ENCODE assay signal across 9 cellular contexts in genomic region chr7:151061241-151062110, GRCh38. TPM values are rescaled to one million over a fixed set of nuclear protein-coding genes. Genes with fewer than 3 reads are reported as not detected.
DNase-seq lines count a peak whose midpoint lies in the region; ATAC-seq and TF ChIP-seq lines count a peak whose summit lies in the region.
"Had no signal": no experiment of that assay in that cellular context is flagged by ENCODE, and none has a peak within 500 bp of the region (broad histone marks: within the 10 kb centered on the region; RNA-seq: fewer than 3 reads in every experiment).

No MANE protein-coding gene starts in this region.

- peaks cover 0 to 31% (median 27%) of the 10 kb centered on the region in 9 donors for H3K36me3 ChIP-seq in heart left ventricle
- H3K36me3 ChIP-seq in kidney epithelial cell (ENCODE audit: control insufficient read depth, insufficient read depth, low read length): peaks cover 2% of the 10 kb centered on the region

- POLR2A ChIA-PET in activated naive CD8-positive, alpha-beta T cell treated with anti-CD3 and anti-CD28 coated beads, Interleukin-2, amount 10 ng/mL, durations not matched to agents 7 days and 5 days (lab: Charles Lee): interaction anchor here (1.1 to 4.1 kb wide), 3 partner anchors 16 to 166 kb away, joined by 3 to 32 read pairs (median 7); partner anchors contain the start of genes FASTK and TMUB1

- intact Hi-C loops in heart left ventricle (cut with DNase I) (loop anchor here in 2 of 10 donors (2.0 to 10.0 kb wide), 2 partner anchors 19 to 53 kb away; partner anchors contain the start of gene FASTK (in 1 of the 2)), Right ventricle myocardium superior (cut with DNase I) (no loop called here)

- no peak for DNase-seq in heart left ventricle
- no peak for DNase-seq in Right ventricle myocardium superior
- DNase-seq in activated naive CD8-positive, alpha-beta T cell treated with anti-CD3 and anti-CD28 coated beads, Interleukin-2, amount 10 ng/mL, durations not matched to agents 7 days and 5 days: no peak
- DNase-seq in kidney epithelial cell (ENCODE audit: low read depth): no peak
- no peak for DNase-seq in type B pancreatic cell (ENCODE audit: extremely low spot score, unreplicated experiment)
- no peak for DNase-seq in putamen (ENCODE audit: low spot score)
- no peak for DNase-seq in germinal center (ENCODE audit: low spot score)
- DNase-seq in HPDE6-E6E7 (ENCODE audit: extremely low spot score): no peak
- DNase-seq: GF-D8 had no signal

- ATAC-seq in heart left ventricle: no peak
- ATAC-seq in Right ventricle myocardium superior (ENCODE audit: poor library complexity): no peak
- no peak for ATAC-seq in activated naive CD8-positive, alpha-beta T cell treated with anti-CD3 and anti-CD28 coated beads, Interleukin-2, amount 10 ng/mL, durations not matched to agents 7 days and 5 days (ENCODE audit: low read depth)

- H3K4me3 Mint-ChIP-seq in activated naive CD8-positive, alpha-beta T cell treated with anti-CD3 and anti-CD28 coated beads, Interleukin-2, amount 10 ng/mL, durations not matched to agents 7 days and 5 days: peak overlapping the region; percentile 98
- peak overlapping the region; percentile 98 for H3K4me3 Mint-ChIP-seq in type B pancreatic cell

- H3K9me3 Mint-ChIP-seq in activated naive CD8-positive, alpha-beta T cell treated with anti-CD3 and anti-CD28 coated beads, Interleukin-2, amount 10 ng/mL, durations not matched to agents 7 days and 5 days: no peaks in the 10 kb centered on the region
- H3K9me3 Mint-ChIP-seq in type B pancreatic cell: no peaks in the 10 kb centered on the region

- H3K27me3 ChIP-seq in heart left ventricle (no peaks in the 10 kb centered on the region), kidney epithelial cell (ENCODE audit: control insufficient read depth, insufficient read depth, low read length) (no peaks in the 10 kb centered on the region)

- H3K27ac ChIP-seq in heart left ventricle: peak overlapping the region in 8 of 12 donors; percentile 53 to 99 (median 98)

- WGBS in heart left ventricle, 4 donors: 58 to 60% (median 60%) methylated on average over 31 to 33 of the region's 33 CpGs

- H3K36me3 Mint-ChIP-seq in activated naive CD8-positive, alpha-beta T cell treated with anti-CD3 and anti-CD28 coated beads, Interleukin-2, amount 10 ng/mL, durations not matched to agents 7 days and 5 days: peaks cover 8% of the 10 kb centered on the region
- H3K36me3 Mint-ChIP-seq in type B pancreatic cell: no peaks in the 10 kb centered on the region

- H3K9me3 ChIP-seq in heart left ventricle: no peaks in the 10 kb centered on the region

- no peak for TF ChIP-seq POLR2A in heart left ventricle (IDR thresholded peaks at IDR 0.05)

- peak overlapping the region; percentile 69 for H3K27ac Mint-ChIP-seq in activated naive CD8-positive, alpha-beta T cell treated with anti-CD3 and anti-CD28 coated beads, Interleukin-2, amount 10 ng/mL, durations not matched to agents 7 days and 5 days
- peak overlapping the region; percentile 75 for H3K27ac Mint-ChIP-seq in type B pancreatic cell

- H3K27me3 Mint-ChIP-seq in activated naive CD8-positive, alpha-beta T cell treated with anti-CD3 and anti-CD28 coated beads, Interleukin-2, amount 10 ng/mL, durations not matched to agents 7 days and 5 days: no peaks in the 10 kb centered on the region
- no peaks in the 10 kb centered on the region for H3K27me3 Mint-ChIP-seq in type B pancreatic cell

- H3K4me1 ChIP-seq in heart left ventricle: peaks cover 9 to 55% (median 49%) of the 10 kb centered on the region in 12 donors

- H3K4me1 Mint-ChIP-seq in activated naive CD8-positive, alpha-beta T cell treated with anti-CD3 and anti-CD28 coated beads, Interleukin-2, amount 10 ng/mL, durations not matched to agents 7 days and 5 days: peaks cover 28% of the 10 kb centered on the region
- peaks cover 33% of the 10 kb centered on the region for H3K4me1 Mint-ChIP-seq in type B pancreatic cell (ENCODE audit: unreplicated experiment)

- peak overlapping the region in 8 of 12 donors; percentile 68 to 100 (median 90) for H3K4me3 ChIP-seq in heart left ventricle
- H3K4me3 ChIP-seq in kidney epithelial cell (ENCODE audit: low read depth, low read length): peak overlapping the region; percentile 79

- TF ChIP-seq CTCF in heart left ventricle (IDR thresholded peaks at IDR 0.05): no peak
- no peak for TF ChIP-seq CTCF in kidney epithelial cell (IDR thresholded peaks at IDR 0.05; ENCODE audit: insufficient read depth, low read length, poor library complexity, severe bottlenecking)
- TF ChIP-seq CTCF in type B pancreatic cell (conservative IDR thresholded peaks at IDR 0.05): no peak

RNA-seq across cellular contexts. Expression of gene SLC4A2, which starts 2.1 kb away (rescaled TPM):
- total RNA-seq in heart left ventricle (10 to 100 TPM; 44.1 to 84.3 (median 54.8) TPM), Right ventricle myocardium superior (49.7 TPM), kidney epithelial cell (166 and 201 TPM in 2 replicates), type B pancreatic cell (ENCODE audit: low replicate concordance) (144 and 150 TPM in 2 replicates)
- 100 to 1,000 TPM in 1 of 2 donors, 10 to 100 TPM in 1; 68.3 to 113 TPM for polyA plus RNA-seq in heart left ventricle
- 10 to 100 TPM; 86.8 to 89.9 TPM for total RNA-seq in activated naive CD8-positive, alpha-beta T cell treated with anti-CD3 and anti-CD28 coated beads, Interleukin-2, amount 10 ng/mL, durations not matched to agents 7 days and 5 days

RNA-seq across cellular contexts. Expression of gene CDK5, which starts 3.8 kb away (rescaled TPM):
- total RNA-seq in heart left ventricle: 10 to 100 TPM in 1 of 9 donors, 1 to 10 TPM in 8; 5.6 to 13.7 (median 8.5) TPM
- 1 to 10 TPM; 6.2 to 7.6 TPM for polyA plus RNA-seq in heart left ventricle
- total RNA-seq in Right ventricle myocardium superior: 6.3 TPM
- 10 to 100 TPM; 15.3 to 15.9 TPM for total RNA-seq in activated naive CD8-positive, alpha-beta T cell treated with anti-CD3 and anti-CD28 coated beads, Interleukin-2, amount 10 ng/mL, durations not matched to agents 7 days and 5 days
- total RNA-seq in kidney epithelial cell: 21.5 and 27.0 TPM in 2 replicates
- 20.4 and 20.5 TPM in 2 replicates for total RNA-seq in type B pancreatic cell (ENCODE audit: low replicate concordance)

RNA-seq across cellular contexts. Expression of gene ASIC3, which starts 13.1 kb away (rescaled TPM):
- total RNA-seq in heart left ventricle (1 to 10 TPM; 2.7 to 8.2 (median 4.8) TPM), Right ventricle myocardium superior (6.5 TPM), kidney epithelial cell (0.04 and 0.41 TPM in 2 replicates), type B pancreatic cell (ENCODE audit: low replicate concordance) (2.2 and 4.4 TPM in 2 replicates)
- 10 to 100 TPM in 1 of 2 donors, 1 to 10 TPM in 1; 2.8 to 12.9 TPM for polyA plus RNA-seq in heart left ventricle
- total RNA-seq in activated naive CD8-positive, alpha-beta T cell treated with anti-CD3 and anti-CD28 coated beads, Interleukin-2, amount 10 ng/mL, durations not matched to agents 7 days and 5 days: 1 to 10 TPM; 4.7 to 6.0 TPM

RNA-seq across cellular contexts. Expression of gene FASTK, which starts 19.1 kb away (rescaled TPM):
- total RNA-seq in heart left ventricle (100 to 1,000 TPM in 2 of 9 donors, 10 to 100 TPM in 7; 59.9 to 124 (median 77.7) TPM), Right ventricle myocardium superior (81.1 TPM), kidney epithelial cell (70.9 and 71.7 TPM in 2 replicates), type B pancreatic cell (ENCODE audit: low replicate concordance) (100 and 118 TPM in 2 replicates)
- polyA plus RNA-seq in heart left ventricle: 100 to 1,000 TPM in 1 of 2 donors, 10 to 100 TPM in 1; 75.7 to 168 TPM
- 100 to 1,000 TPM in 1 of 2 experiments, 10 to 100 TPM in 1; 96.5 to 100 TPM for total RNA-seq in activated naive CD8-positive, alpha-beta T cell treated with anti-CD3 and anti-CD28 coated beads, Interleukin-2, amount 10 ng/mL, durations not matched to agents 7 days and 5 days

RNA-seq across cellular contexts. Expression of gene TMUB1, which starts 21.8 kb away (rescaled TPM):
- 10 to 100 TPM; 21.8 to 62.8 (median 26.7) TPM for total RNA-seq in heart left ventricle
- 10 to 100 TPM; 66.1 to 82.6 TPM for polyA plus RNA-seq in heart left ventricle
- total RNA-seq in Right ventricle myocardium superior: 33.9 TPM
- 10 to 100 TPM; 75.7 to 78.3 TPM for total RNA-seq in activated naive CD8-positive, alpha-beta T cell treated with anti-CD3 and anti-CD28 coated beads, Interleukin-2, amount 10 ng/mL, durations not matched to agents 7 days and 5 days
- 46.3 and 66.0 TPM in 2 replicates for total RNA-seq in kidney epithelial cell
- total RNA-seq in type B pancreatic cell (ENCODE audit: low replicate concordance): 37.9 and 41.7 TPM in 2 replicates
